In genomic region chr2:37083873-37084792, GRCh38 we compare ENCODE assay signal across 8 cellular contexts. TPM values are rescaled to one million over a fixed set of nuclear protein-coding genes. Genes with fewer than 3 reads are reported as not detected.
A peak's percentile ranks its signal among the peaks of the same experiment; 100 is the strongest.
DNase-seq lines count a peak whose midpoint lies in the region; FAIRE-seq and TF ChIP-seq lines count a peak whose summit lies in the region.

GPATCH11 (plus strand) TSS chr2:37084518; CDS start chr2:37088382, 3,864 bp downstream.
HEATR5B (minus strand) TSS chr2:37084372; CDS start chr2:37083414, 958 bp downstream.

- H3K4me3 Mint-ChIP-seq in activated T-helper 2 cell treated with anti-CD3 and anti-CD28 coated beads, Interferon-gamma antibody, Interleukin-2, Interleukin-4, amounts not matched to agents 10 μg/mL and 5 μg/mL and 100 μg/mL, durations not matched to agents 14 hours and 24 hours and 36 hours (ENCODE audit: low read depth) = no peak within 1 kb of the TSS
- H3K4me3 Mint-ChIP-seq in neural crest cell = no peak within 1 kb of the TSS

- no peaks in the 10 kb centered on the region for H3K9me3 ChIP-seq in stomach smooth muscle (ENCODE audit: control insufficient read depth in 2 of 2, low read length in 2 of 2)

- H3K27ac ChIP-seq in RWPE1 = peak within 1 kb of the TSS; percentile 80
- peak within 1 kb of the TSS; percentile 26 for H3K27ac ChIP-seq in stomach smooth muscle (ENCODE audit: low read length)

- intact Hi-C loops in activated T-helper 2 cell treated with anti-CD3 and anti-CD28 coated beads, Interferon-gamma antibody, Interleukin-2, Interleukin-4, amounts not matched to agents 10 μg/mL and 5 μg/mL and 100 μg/mL, durations not matched to agents 14 hours and 24 hours and 36 hours (cut with micrococcal nuclease) = loop anchor here (1.0 to 5.0 kb wide), 4 partner anchors 73 to 302 kb away; partner anchors contain the start of genes CEBPZ, EIF2AK2, NDUFAF7 and STRN

- H3K4me3 ChIP-seq in foreskin fibroblast (ENCODE audit: low read depth in 1 of 2, low read length in 2 of 2) (peak within 1 kb of the TSS; percentile 85 to 99), stomach smooth muscle (ENCODE audit: low read length in 2 of 2) (peak within 1 kb of the TSS; percentile 94 to 99)

- peak within 1 kb of the TSS; percentile 74 to 92 for H3K9ac ChIP-seq in stomach smooth muscle (ENCODE audit: low read length in 2 of 2)

- TF ChIP-seq CTCF in RWPE1 (conservative IDR thresholded peaks at IDR 0.05; ENCODE audit: low read depth) (no peak), foreskin fibroblast (IDR thresholded peaks at IDR 0.05; ENCODE audit: low read depth, low read length) (no peak), neural crest cell (conservative IDR thresholded peaks at IDR 0.05) (no peak)

- FAIRE-seq in H54 (lab: Jason Lieb, UNC) = peak; percentile 88

- TF ChIP-seq POLR2A in H54 (IDR thresholded peaks at IDR 0.05; ENCODE audit: low read depth, low read length) = peak; percentile 67

- peak; percentile 100 for DNase-seq in ELF-1 (ENCODE audit: low read depth, low spot score)
- DNase-seq in H54 (ENCODE audit: insufficient read length, low spot score) = peak; percentile 87
- DNase-seq in LoVo (ENCODE audit: low spot score) = peak; percentile 99
- DNase-seq in RWPE1 (ENCODE audit: low spot score) = peak; percentile 99
- peak; percentile 90 for DNase-seq in activated T-helper 2 cell treated with anti-CD3 and anti-CD28 coated beads, Interferon-gamma antibody, Interleukin-2, Interleukin-4, amounts not matched to agents 10 μg/mL and 5 μg/mL and 100 μg/mL, durations not matched to agents 14 hours and 24 hours and 36 hours (ENCODE audit: low spot score)
- peak; percentile 94 to 98 for DNase-seq in foreskin fibroblast
- peak; percentile 90 for DNase-seq in neural crest cell (ENCODE audit: low read depth, low spot score)

- peaks cover 26% of the 10 kb centered on the region for H3K36me3 Mint-ChIP-seq in activated T-helper 2 cell treated with anti-CD3 and anti-CD28 coated beads, Interferon-gamma antibody, Interleukin-2, Interleukin-4, amounts not matched to agents 10 μg/mL and 5 μg/mL and 100 μg/mL, durations not matched to agents 14 hours and 24 hours and 36 hours (ENCODE audit: low read depth)
- no peaks in the 10 kb centered on the region for H3K36me3 Mint-ChIP-seq in neural crest cell (ENCODE audit: low read depth)

- H3K27ac Mint-ChIP-seq in activated T-helper 2 cell treated with anti-CD3 and anti-CD28 coated beads, Interferon-gamma antibody, Interleukin-2, Interleukin-4, amounts not matched to agents 10 μg/mL and 5 μg/mL and 100 μg/mL, durations not matched to agents 14 hours and 24 hours and 36 hours = no peak within 1 kb of the TSS
- H3K27ac Mint-ChIP-seq in neural crest cell (ENCODE audit: unreplicated experiment) = no peak within 1 kb of the TSS

- H3K4me1 ChIP-seq in stomach smooth muscle (ENCODE audit: control insufficient read depth, insufficient read depth, low read length) = peaks cover 7% of the 10 kb centered on the region

- no peaks in the 10 kb centered on the region for H3K9me3 Mint-ChIP-seq in activated T-helper 2 cell treated with anti-CD3 and anti-CD28 coated beads, Interferon-gamma antibody, Interleukin-2, Interleukin-4, amounts not matched to agents 10 μg/mL and 5 μg/mL and 100 μg/mL, durations not matched to agents 14 hours and 24 hours and 36 hours
- H3K9me3 Mint-ChIP-seq in neural crest cell = no peaks in the 10 kb centered on the region

- peaks cover 8 to 10% of the 10 kb centered on the region in 2 donors for H3K36me3 ChIP-seq in stomach smooth muscle (ENCODE audit: control insufficient read depth in 2 of 2, insufficient read depth in 2 of 2, low read length in 2 of 2)

- POLR2A ChIA-PET in RWPE1 (lab: Yijun Ruan, JAX; ENCODE audit: low non-redundant PET) = no interaction called here

- H3K27me3 Mint-ChIP-seq in activated T-helper 2 cell treated with anti-CD3 and anti-CD28 coated beads, Interferon-gamma antibody, Interleukin-2, Interleukin-4, amounts not matched to agents 10 μg/mL and 5 μg/mL and 100 μg/mL, durations not matched to agents 14 hours and 24 hours and 36 hours (ENCODE audit: low read depth) = no peaks in the 10 kb centered on the region
- H3K27me3 Mint-ChIP-seq in neural crest cell (ENCODE audit: low read depth) = no peaks in the 10 kb centered on the region

- no peaks in the 10 kb centered on the region for H3K27me3 ChIP-seq in stomach smooth muscle (ENCODE audit: control insufficient read depth in 1 of 2, insufficient read depth in 2 of 2, low read length in 2 of 2)

- CTCF ChIA-PET in RWPE1 (lab: Yijun Ruan, JAX) = no interaction called here

- peaks cover 35% of the 10 kb centered on the region for H3K4me1 Mint-ChIP-seq in activated T-helper 2 cell treated with anti-CD3 and anti-CD28 coated beads, Interferon-gamma antibody, Interleukin-2, Interleukin-4, amounts not matched to agents 10 μg/mL and 5 μg/mL and 100 μg/mL, durations not matched to agents 14 hours and 24 hours and 36 hours (ENCODE audit: low read depth)
- H3K4me1 Mint-ChIP-seq in neural crest cell = no peaks in the 10 kb centered on the region

RNA-seq across cellular contexts. Expression of gene GPATCH11, which starts in this region (rescaled TPM):
- 14.4 and 14.9 TPM in 2 replicates for total RNA-seq in activated T-helper 2 cell treated with anti-CD3 and anti-CD28 coated beads, Interferon-gamma antibody, Interleukin-2, Interleukin-4, amounts not matched to agents 10 μg/mL and 5 μg/mL and 100 μg/mL, durations not matched to agents 14 hours and 24 hours and 36 hours
- total RNA-seq in neural crest cell = 11.2 and 11.4 TPM in 2 replicates

RNA-seq across cellular contexts. Expression of gene HEATR5B, which starts in this region (rescaled TPM):
- total RNA-seq in activated T-helper 2 cell treated with anti-CD3 and anti-CD28 coated beads, Interferon-gamma antibody, Interleukin-2, Interleukin-4, amounts not matched to agents 10 μg/mL and 5 μg/mL and 100 μg/mL, durations not matched to agents 14 hours and 24 hours and 36 hours = 15.3 and 16.8 TPM in 2 replicates
- total RNA-seq in neural crest cell = 17.7 and 19.0 TPM in 2 replicates

Comparison
In these comparisons a context has a peak if more than half of its experiments do, and no peak if none do; other contexts are left out.
1. Peak in every context shown above with its lines: DNase-seq, H3K4me3 ChIP-seq and H3K27ac ChIP-seq.